In genomic region chr2:152564754-152565551, GRCh38 we compare ENCODE assay signal across 12 cellular contexts.
DNase-seq lines count a peak whose midpoint lies in the region; ATAC-seq and TF ChIP-seq lines count a peak whose summit lies in the region.
"Had no signal": no experiment of that assay in that cellular context is flagged by ENCODE, and none has a peak within 500 bp of the region (broad histone marks: within the 10 kb centered on the region; RNA-seq: fewer than 3 reads in every experiment).

No MANE protein-coding gene starts in this region.

- no peak overlapping the region for H3K27ac ChIP-seq in brain microvascular endothelial cell

- DNase-seq in activated B cell treated with CpG ODN at 0.5 μM for 24 hours = no peak
- no peak for DNase-seq in brain microvascular endothelial cell
- DNase-seq in GM19238 (ENCODE audit: insufficient read length, low spot score) = no peak
- DNase-seq in effector CD4-positive, alpha-beta T cell = no peak
- DNase-seq in NCI-H1930 (lab: John Stamatoyannopoulos, UW) = no peak
- DNase-seq: activated gamma-delta T cell treated with Interleukin-2 at 50 U/mL for 16 hours; H9; naive thymus-derived CD4-positive, alpha-beta T cell; T1000 had no signal

- no peaks in the 10 kb centered on the region for H3K27me3 Mint-ChIP-seq in activated B cell treated with CpG ODN at 0.5 μM for 24 hours

- no peaks in the 10 kb centered on the region for H3K27me3 ChIP-seq in brain microvascular endothelial cell (replicated peaks)

- no peak overlapping the region for H3K27ac Mint-ChIP-seq in activated B cell treated with CpG ODN at 0.5 μM for 24 hours
- H3K27ac Mint-ChIP-seq: H9; naive thymus-derived CD4-positive, alpha-beta T cell had no signal

- H3K4me3 ChIP-seq in brain microvascular endothelial cell (ENCODE audit: low read depth, low read length) = no peak overlapping the region

- in situ Hi-C loops in brain microvascular endothelial cell (cut with HindIII; ENCODE audit: low pct_ligation_motif_present, low sequenced_read_pairs) = no loop called here

- H3K36me3 Mint-ChIP-seq in activated B cell treated with CpG ODN at 0.5 μM for 24 hours (ENCODE audit: low read depth) = no peaks in the 10 kb centered on the region
- H3K36me3 Mint-ChIP-seq: naive thymus-derived CD4-positive, alpha-beta T cell had no signal

- peak; percentile 91 for ATAC-seq in GM18858 (IDR thresholded peaks at IDR 0.05; ENCODE audit: unreplicated experiment)
- ATAC-seq in GM21381 (IDR thresholded peaks at IDR 0.05; ENCODE audit: unreplicated experiment) = peak; percentile 80
- peak; percentile 80 for ATAC-seq in HG03045 (IDR thresholded peaks at IDR 0.05; ENCODE audit: unreplicated experiment)
- ATAC-seq in activated B cell treated with CpG ODN at 0.5 μM for 24 hours (ENCODE audit: low read depth) = no peak
- ATAC-seq: naive thymus-derived CD4-positive, alpha-beta T cell had no signal

- peaks cover 27% of the 10 kb centered on the region for H3K4me1 Mint-ChIP-seq in activated B cell treated with CpG ODN at 0.5 μM for 24 hours
- H3K4me1 Mint-ChIP-seq: naive thymus-derived CD4-positive, alpha-beta T cell had no signal

- no peaks in the 10 kb centered on the region for H3K9me3 Mint-ChIP-seq in activated B cell treated with CpG ODN at 0.5 μM for 24 hours
- H3K9me3 Mint-ChIP-seq: H9; naive thymus-derived CD4-positive, alpha-beta T cell had no signal

- no peaks in the 10 kb centered on the region for H3K36me3 ChIP-seq in brain microvascular endothelial cell (replicated peaks)

- TF ChIP-seq CTCF in activated B cell treated with CpG ODN at 0.5 μM for 24 hours (IDR thresholded peaks at IDR 0.05) (no peak), brain microvascular endothelial cell (IDR thresholded peaks at IDR 0.05; ENCODE audit: low read depth, low read length, missing control alignments) (no peak)

- intact Hi-C loops in activated B cell treated with CpG ODN at 0.5 μM for 24 hours (cut with micrococcal nuclease) = loop anchor here (1.0 kb wide), 1 partner anchor 46 kb away; no protein-coding TSS in a partner anchor

- CTCF ChIA-PET in activated B cell treated with CpG ODN at 0.5 μM for 24 hours (lab: Charles Lee) = no interaction called here

- POLR2A ChIA-PET in activated B cell treated with CpG ODN at 0.5 μM for 24 hours (lab: Charles Lee) = interaction anchor here (0.7 kb wide), 1 partner anchor 388 kb away, joined by 7 read pairs; no protein-coding TSS in a partner anchor

- H3K4me3 Mint-ChIP-seq in activated B cell treated with CpG ODN at 0.5 μM for 24 hours = peak overlapping the region; percentile 3
- H3K4me3 Mint-ChIP-seq: H9; naive thymus-derived CD4-positive, alpha-beta T cell had no signal
